Comparison of ENCODE assay signal across 1 cellular context in the genomic region with DNA sequence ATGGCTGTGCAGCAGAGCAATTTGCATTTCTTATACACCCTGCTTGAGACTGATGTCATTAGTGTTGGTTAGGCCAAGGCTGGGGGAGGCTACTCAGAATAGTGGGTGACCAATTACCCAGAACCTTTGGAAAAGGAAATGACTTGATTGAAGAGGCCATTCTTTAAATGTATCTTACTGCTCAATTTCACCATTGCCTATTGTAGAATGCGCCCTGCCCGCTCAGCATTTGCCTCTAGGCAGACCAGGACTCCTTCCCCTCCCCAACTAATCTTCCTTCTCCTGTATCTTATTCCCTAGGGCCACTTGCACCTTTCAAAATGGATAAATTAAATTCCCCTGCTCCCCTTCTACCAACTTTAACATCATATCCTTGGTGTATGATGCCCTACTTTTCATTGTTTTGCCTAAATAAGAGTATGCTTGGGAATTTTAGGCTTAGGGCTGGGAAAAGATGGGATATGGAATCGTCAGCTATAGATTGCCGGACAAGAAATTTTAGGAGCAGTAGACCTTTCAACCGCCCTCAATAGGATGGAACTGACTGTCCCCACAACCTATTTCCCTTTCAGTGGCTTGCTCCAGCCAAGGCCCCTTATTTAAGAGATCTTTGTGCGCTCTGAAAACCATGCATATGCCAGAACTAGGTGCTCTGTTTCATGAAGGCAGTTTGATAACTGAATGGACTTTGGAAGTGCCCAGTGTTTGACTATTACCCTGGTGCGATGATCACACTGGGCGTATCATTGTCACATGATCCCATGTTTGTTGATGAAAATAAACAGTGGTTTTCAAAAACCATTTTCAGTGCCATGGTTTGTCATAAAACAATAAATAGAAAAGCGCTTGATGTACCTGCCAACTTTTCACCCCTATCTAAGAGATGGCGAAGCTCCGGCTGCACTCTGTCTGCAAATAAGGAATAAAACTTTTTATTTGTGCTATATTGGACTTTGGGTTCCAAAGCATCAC.
A peak's percentile ranks its signal among the peaks of the same experiment; 100 is the strongest.
TF ChIP-seq lines count a peak whose summit lies in the region.

No MANE protein-coding gene starts in this region.

TF ChIP-seq in HepG2, 621 proteins besides CTCF, POLR2A, EP300 and RAD21 (continued from another document and continues in another):
- TF ChIP-seq, protein P1, sequence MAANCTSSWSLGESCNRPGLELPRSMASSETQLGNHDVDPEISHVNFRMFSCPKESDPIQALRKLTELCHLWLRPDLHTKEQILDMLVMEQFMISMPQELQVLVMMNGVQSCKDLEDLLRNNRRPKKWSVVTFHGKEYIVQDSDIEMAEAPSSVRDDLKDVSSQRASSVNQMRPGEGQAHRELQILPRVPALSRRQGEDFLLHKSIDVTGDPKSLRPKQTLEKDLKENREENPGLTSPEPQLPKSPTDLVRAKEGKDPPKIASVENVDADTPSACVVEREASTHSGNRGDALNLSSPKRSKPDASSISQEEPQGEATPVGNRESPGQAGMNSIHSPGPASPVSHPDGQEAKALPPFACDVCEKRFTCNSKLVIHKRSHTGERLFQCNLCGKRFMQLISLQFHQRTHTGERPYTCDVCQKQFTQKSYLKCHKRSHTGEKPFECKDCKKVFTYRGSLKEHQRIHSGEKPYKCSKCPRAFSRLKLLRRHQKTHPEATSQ (CRISPR knock-in tag; IDR thresholded peaks at IDR 0.05; ENCODE audit: borderline replicate concordance), result no peak
- TF ChIP-seq ZNF570 (CRISPR knock-in tag; IDR thresholded peaks at IDR 0.05; ENCODE audit: borderline replicate concordance), result no peak
- no peak for TF ChIP-seq CENPT (CRISPR knock-in tag; IDR thresholded peaks at IDR 0.05; ENCODE audit: low read depth)
- no peak for TF ChIP-seq CBX5 (CRISPR knock-in tag; IDR thresholded peaks at IDR 0.05; ENCODE audit: borderline replicate concordance)
- no peak for TF ChIP-seq ZNF274 (CRISPR knock-in tag; IDR thresholded peaks at IDR 0.05)
- peak; percentile 67 for TF ChIP-seq ASH2L (IDR thresholded peaks at IDR 0.05; ENCODE audit: insufficient read length, low read depth, low read length)
- TF ChIP-seq ZBTB7A (CRISPR knock-in tag; IDR thresholded peaks at IDR 0.05), result no peak
- no peak for TF ChIP-seq PITX1 (CRISPR knock-in tag; IDR thresholded peaks at IDR 0.05)
- TF ChIP-seq, protein P2, sequence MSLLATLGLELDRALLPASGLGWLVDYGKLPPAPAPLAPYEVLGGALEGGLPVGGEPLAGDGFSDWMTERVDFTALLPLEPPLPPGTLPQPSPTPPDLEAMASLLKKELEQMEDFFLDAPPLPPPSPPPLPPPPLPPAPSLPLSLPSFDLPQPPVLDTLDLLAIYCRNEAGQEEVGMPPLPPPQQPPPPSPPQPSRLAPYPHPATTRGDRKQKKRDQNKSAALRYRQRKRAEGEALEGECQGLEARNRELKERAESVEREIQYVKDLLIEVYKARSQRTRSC (CRISPR knock-in tag; IDR thresholded peaks at IDR 0.05; ENCODE audit: low read depth), result no peak
- no peak for TF ChIP-seq ZNF501 (CRISPR knock-in tag; IDR thresholded peaks at IDR 0.05)
- TF ChIP-seq ZNF136 (CRISPR knock-in tag; IDR thresholded peaks at IDR 0.05; ENCODE audit: low read depth), result no peak
- TF ChIP-seq, protein P3, sequence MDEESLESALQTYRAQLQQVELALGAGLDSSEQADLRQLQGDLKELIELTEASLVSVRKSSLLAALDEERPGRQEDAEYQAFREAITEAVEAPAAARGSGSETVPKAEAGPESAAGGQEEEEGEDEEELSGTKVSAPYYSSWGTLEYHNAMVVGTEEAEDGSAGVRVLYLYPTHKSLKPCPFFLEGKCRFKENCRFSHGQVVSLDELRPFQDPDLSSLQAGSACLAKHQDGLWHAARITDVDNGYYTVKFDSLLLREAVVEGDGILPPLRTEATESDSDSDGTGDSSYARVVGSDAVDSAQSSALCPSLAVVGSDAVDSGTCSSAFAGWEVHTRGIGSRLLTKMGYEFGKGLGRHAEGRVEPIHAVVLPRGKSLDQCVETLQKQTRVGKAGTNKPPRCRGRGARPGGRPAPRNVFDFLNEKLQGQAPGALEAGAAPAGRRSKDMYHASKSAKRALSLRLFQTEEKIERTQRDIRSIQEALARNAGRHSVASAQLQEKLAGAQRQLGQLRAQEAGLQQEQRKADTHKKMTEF (CRISPR knock-in tag; IDR thresholded peaks at IDR 0.05), result peak; percentile 71; the same call in 1 of the 2 replicates
- no peak for TF ChIP-seq HOXA7 (CRISPR knock-in tag; IDR thresholded peaks at IDR 0.05)
- TF ChIP-seq, protein P4, sequence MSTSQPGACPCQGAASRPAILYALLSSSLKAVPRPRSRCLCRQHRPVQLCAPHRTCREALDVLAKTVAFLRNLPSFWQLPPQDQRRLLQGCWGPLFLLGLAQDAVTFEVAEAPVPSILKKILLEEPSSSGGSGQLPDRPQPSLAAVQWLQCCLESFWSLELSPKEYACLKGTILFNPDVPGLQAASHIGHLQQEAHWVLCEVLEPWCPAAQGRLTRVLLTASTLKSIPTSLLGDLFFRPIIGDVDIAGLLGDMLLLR (CRISPR knock-in tag; IDR thresholded peaks at IDR 0.05), result no peak
- TF ChIP-seq REXO4 (CRISPR knock-in tag; IDR thresholded peaks at IDR 0.05; ENCODE audit: borderline replicate concordance), result no peak
- TF ChIP-seq, protein P5, sequence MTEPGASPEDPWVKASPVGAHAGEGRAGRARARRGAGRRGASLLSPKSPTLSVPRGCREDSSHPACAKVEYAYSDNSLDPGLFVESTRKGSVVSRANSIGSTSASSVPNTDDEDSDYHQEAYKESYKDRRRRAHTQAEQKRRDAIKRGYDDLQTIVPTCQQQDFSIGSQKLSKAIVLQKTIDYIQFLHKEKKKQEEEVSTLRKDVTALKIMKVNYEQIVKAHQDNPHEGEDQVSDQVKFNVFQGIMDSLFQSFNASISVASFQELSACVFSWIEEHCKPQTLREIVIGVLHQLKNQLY (CRISPR knock-in tag; IDR thresholded peaks at IDR 0.05), result peak; percentile 67; the same call in 1 of the 2 replicates
- TF ChIP-seq, protein P6, sequence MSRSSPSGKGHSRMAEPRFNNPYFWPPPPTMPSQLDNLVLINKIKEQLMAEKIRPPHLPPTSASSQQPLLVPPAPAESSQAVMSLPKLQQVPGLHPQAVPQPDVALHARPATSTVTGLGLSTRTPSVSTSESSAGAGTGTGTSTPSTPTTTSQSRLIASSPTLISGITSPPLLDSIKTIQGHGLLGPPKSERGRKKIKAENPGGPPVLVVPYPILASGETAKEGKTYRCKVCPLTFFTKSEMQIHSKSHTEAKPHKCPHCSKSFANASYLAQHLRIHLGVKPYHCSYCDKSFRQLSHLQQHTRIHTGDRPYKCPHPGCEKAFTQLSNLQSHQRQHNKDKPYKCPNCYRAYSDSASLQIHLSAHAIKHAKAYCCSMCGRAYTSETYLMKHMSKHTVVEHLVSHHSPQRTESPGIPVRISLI (CRISPR knock-in tag; IDR thresholded peaks at IDR 0.05; ENCODE audit: borderline replicate concordance), result no peak
- TF ChIP-seq, protein P7, sequence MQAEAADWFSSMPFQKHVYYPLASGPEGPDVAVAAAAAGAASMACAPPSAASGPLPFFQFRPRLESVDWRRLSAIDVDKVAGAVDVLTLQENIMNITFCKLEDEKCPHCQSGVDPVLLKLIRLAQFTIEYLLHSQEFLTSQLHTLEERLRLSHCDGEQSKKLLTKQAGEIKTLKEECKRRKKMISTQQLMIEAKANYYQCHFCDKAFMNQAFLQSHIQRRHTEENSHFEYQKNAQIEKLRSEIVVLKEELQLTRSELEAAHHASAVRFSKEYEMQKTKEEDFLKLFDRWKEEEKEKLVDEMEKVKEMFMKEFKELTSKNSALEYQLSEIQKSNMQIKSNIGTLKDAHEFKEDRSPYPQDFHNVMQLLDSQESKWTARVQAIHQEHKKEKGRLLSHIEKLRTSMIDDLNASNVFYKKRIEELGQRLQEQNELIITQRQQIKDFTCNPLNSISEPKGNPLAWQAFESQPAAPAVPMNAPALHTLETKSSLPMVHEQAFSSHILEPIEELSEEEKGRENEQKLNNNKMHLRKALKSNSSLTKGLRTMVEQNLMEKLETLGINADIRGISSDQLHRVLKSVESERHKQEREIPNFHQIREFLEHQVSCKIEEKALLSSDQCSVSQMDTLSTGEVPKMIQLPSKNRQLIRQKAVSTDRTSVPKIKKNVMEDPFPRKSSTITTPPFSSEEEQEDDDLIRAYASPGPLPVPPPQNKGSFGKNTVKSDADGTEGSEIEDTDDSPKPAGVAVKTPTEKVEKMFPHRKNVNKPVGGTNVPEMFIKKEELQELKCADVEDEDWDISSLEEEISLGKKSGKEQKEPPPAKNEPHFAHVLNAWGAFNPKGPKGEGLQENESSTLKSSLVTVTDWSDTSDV (CRISPR knock-in tag; IDR thresholded peaks at IDR 0.05), result no peak
- TF ChIP-seq ZNF773 (CRISPR knock-in tag; IDR thresholded peaks at IDR 0.05; ENCODE audit: borderline replicate concordance), result no peak
- TF ChIP-seq, protein P8, sequence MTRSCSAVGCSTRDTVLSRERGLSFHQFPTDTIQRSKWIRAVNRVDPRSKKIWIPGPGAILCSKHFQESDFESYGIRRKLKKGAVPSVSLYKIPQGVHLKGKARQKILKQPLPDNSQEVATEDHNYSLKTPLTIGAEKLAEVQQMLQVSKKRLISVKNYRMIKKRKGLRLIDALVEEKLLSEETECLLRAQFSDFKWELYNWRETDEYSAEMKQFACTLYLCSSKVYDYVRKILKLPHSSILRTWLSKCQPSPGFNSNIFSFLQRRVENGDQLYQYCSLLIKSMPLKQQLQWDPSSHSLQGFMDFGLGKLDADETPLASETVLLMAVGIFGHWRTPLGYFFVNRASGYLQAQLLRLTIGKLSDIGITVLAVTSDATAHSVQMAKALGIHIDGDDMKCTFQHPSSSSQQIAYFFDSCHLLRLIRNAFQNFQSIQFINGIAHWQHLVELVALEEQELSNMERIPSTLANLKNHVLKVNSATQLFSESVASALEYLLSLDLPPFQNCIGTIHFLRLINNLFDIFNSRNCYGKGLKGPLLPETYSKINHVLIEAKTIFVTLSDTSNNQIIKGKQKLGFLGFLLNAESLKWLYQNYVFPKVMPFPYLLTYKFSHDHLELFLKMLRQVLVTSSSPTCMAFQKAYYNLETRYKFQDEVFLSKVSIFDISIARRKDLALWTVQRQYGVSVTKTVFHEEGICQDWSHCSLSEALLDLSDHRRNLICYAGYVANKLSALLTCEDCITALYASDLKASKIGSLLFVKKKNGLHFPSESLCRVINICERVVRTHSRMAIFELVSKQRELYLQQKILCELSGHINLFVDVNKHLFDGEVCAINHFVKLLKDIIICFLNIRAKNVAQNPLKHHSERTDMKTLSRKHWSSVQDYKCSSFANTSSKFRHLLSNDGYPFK (CRISPR knock-in tag; IDR thresholded peaks at IDR 0.05; ENCODE audit: borderline replicate concordance), result no peak
- no peak for TF ChIP-seq HDAC6 (IDR thresholded peaks at IDR 0.05; ENCODE audit: low read depth, low read length)
- TF ChIP-seq KAT8 (CRISPR knock-in tag; IDR thresholded peaks at IDR 0.05), result peak; percentile 53; the same call in 1 of the 2 replicates
- 0 out of 2 replicates have a peak, but pooled peaks have one; percentile 42 for TF ChIP-seq ZNF331 (CRISPR knock-in tag; IDR thresholded peaks at IDR 0.05)
- TF ChIP-seq ZEB1 (IDR thresholded peaks at IDR 0.05; ENCODE audit: insufficient replicate concordance, low read depth), result no peak
- no peak for TF ChIP-seq HES4 (CRISPR knock-in tag; IDR thresholded peaks at IDR 0.05; ENCODE audit: borderline replicate concordance)
- no peak for TF ChIP-seq ZNF670 (CRISPR knock-in tag; IDR thresholded peaks at IDR 0.05; ENCODE audit: borderline replicate concordance)
- TF ChIP-seq, protein P9, sequence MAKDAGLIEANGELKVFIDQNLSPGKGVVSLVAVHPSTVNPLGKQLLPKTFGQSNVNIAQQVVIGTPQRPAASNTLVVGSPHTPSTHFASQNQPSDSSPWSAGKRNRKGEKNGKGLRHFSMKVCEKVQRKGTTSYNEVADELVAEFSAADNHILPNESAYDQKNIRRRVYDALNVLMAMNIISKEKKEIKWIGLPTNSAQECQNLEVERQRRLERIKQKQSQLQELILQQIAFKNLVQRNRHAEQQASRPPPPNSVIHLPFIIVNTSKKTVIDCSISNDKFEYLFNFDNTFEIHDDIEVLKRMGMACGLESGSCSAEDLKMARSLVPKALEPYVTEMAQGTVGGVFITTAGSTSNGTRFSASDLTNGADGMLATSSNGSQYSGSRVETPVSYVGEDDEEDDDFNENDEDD (CRISPR knock-in tag; IDR thresholded peaks at IDR 0.05; ENCODE audit: borderline replicate concordance), result no peak
- TF ChIP-seq ZNF605 (CRISPR knock-in tag; IDR thresholded peaks at IDR 0.05), result no peak
- no peak for TF ChIP-seq SMARCE1 (IDR thresholded peaks at IDR 0.05; ENCODE audit: borderline replicate concordance)
- no peak for TF ChIP-seq ETV6 (CRISPR knock-in tag; conservative IDR thresholded peaks at IDR 0.05)
- TF ChIP-seq, protein P10, sequence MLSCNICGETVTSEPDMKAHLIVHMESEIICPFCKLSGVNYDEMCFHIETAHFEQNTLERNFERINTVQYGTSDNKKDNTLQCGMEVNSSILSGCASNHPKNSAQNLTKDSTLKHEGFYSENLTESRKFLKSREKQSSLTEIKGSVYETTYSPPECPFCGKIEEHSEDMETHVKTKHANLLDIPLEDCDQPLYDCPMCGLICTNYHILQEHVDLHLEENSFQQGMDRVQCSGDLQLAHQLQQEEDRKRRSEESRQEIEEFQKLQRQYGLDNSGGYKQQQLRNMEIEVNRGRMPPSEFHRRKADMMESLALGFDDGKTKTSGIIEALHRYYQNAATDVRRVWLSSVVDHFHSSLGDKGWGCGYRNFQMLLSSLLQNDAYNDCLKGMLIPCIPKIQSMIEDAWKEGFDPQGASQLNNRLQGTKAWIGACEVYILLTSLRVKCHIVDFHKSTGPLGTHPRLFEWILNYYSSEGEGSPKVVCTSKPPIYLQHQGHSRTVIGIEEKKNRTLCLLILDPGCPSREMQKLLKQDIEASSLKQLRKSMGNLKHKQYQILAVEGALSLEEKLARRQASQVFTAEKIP (CRISPR knock-in tag; IDR thresholded peaks at IDR 0.05; ENCODE audit: borderline replicate concordance), result no peak
- TF ChIP-seq ZNF607 (CRISPR knock-in tag; IDR thresholded peaks at IDR 0.05; ENCODE audit: borderline replicate concordance), result no peak
- TF ChIP-seq ATRX (CRISPR knock-in tag; IDR thresholded peaks at IDR 0.05; ENCODE audit: borderline replicate concordance), result no peak
- TF ChIP-seq ZNF253 (CRISPR knock-in tag; IDR thresholded peaks at IDR 0.05; ENCODE audit: borderline replicate concordance), result no peak
- no peak for TF ChIP-seq FIP1L1 (IDR thresholded peaks at IDR 0.05; ENCODE audit: borderline replicate concordance, insufficient read depth, low read depth, low read length)
- peak; percentile 80 for TF ChIP-seq SIX4 (CRISPR knock-in tag; IDR thresholded peaks at IDR 0.05)
- no peak for TF ChIP-seq AKAP8 (CRISPR knock-in tag; IDR thresholded peaks at IDR 0.05)
- no peak; the same call in 1 of the 2 replicates for TF ChIP-seq ELF3 (CRISPR knock-in tag; IDR thresholded peaks at IDR 0.05)
- TF ChIP-seq GABPB1 (CRISPR knock-in tag; IDR thresholded peaks at IDR 0.05), result no peak
